ENCODE assay signal across 8 cellular contexts in genomic region chr5:6633469-6634326, GRCh38. TPM values are rescaled to one million over a fixed set of nuclear protein-coding genes. Genes with fewer than 3 reads are reported as not detected.
DNase-seq lines count a peak whose midpoint lies in the region; ATAC-seq and TF ChIP-seq lines count a peak whose summit lies in the region.

No MANE protein-coding gene starts in this region.

- no peak overlapping the region for H4K8ac ChIP-seq in H9 (replicated peaks; ENCODE audit: insufficient read length, low read depth, low read length)

- peaks cover 15% of the 10 kb centered on the region for H3K36me3 Mint-ChIP-seq in activated naive CD4-positive, alpha-beta T cell treated with anti-CD3 and anti-CD28 coated beads, Interleukin-2, amount 50 U/mL, for 24 hours
- H3K36me3 Mint-ChIP-seq in H9 (ENCODE audit: insufficient read depth in 1 of 3, low read depth in 3 of 3): peaks cover 26 to 38% (median 33%) of the 10 kb centered on the region in 3 experiments; a peak in 6 of 7 replicates
- peaks cover 32% of the 10 kb centered on the region for H3K36me3 Mint-ChIP-seq in activated CD4-positive, alpha-beta memory T cell treated with anti-CD3 and anti-CD28 coated beads for 36 hours

- H2BK5ac ChIP-seq in H9 (ENCODE audit: insufficient read length, low read length): no peak overlapping the region

- no peak for TF ChIP-seq EP300 in gastroesophageal sphincter (IDR thresholded peaks at IDR 0.05)

- peak overlapping the region; percentile 17 for H3K14ac ChIP-seq in H9 (ENCODE audit: insufficient read depth, low read length)

- no peak overlapping the region for H4K91ac ChIP-seq in H9 (ENCODE audit: insufficient read length, low read depth, low read length)

- no peaks in the 10 kb centered on the region for H3K9me3 Mint-ChIP-seq in activated naive CD4-positive, alpha-beta T cell treated with anti-CD3 and anti-CD28 coated beads, Interleukin-2, amount 50 U/mL, for 24 hours
- H3K9me3 Mint-ChIP-seq in H9: no peaks in the 10 kb centered on the region
- H3K9me3 Mint-ChIP-seq in activated CD4-positive, alpha-beta memory T cell treated with anti-CD3 and anti-CD28 coated beads for 36 hours: no peaks in the 10 kb centered on the region

- peak overlapping the region; percentile 96 for H3K4me2 ChIP-seq in H9 (ENCODE audit: insufficient read depth, insufficient read length, low read length)

- H3K27me3 Mint-ChIP-seq in activated naive CD4-positive, alpha-beta T cell treated with anti-CD3 and anti-CD28 coated beads, Interleukin-2, amount 50 U/mL, for 24 hours: no peaks in the 10 kb centered on the region
- no peaks in the 10 kb centered on the region; the same call in 1 of the 2 replicates for H3K27me3 Mint-ChIP-seq in H9 (ENCODE audit: low read depth)
- no peaks in the 10 kb centered on the region for H3K27me3 Mint-ChIP-seq in activated CD4-positive, alpha-beta memory T cell treated with anti-CD3 and anti-CD28 coated beads for 36 hours

- H3K23ac ChIP-seq in H9 (ENCODE audit: insufficient read length, low read depth, low read length): no peak overlapping the region

- H4K5ac ChIP-seq in H9 (ENCODE audit: insufficient read length, low read depth, low read length): no peak overlapping the region

- CTCF ChIA-PET in activated CD4-positive, alpha-beta memory T cell treated with anti-CD3 and anti-CD28 coated beads for 36 hours (lab: Charles Lee): interaction anchor here (1.1 to 2.9 kb wide), 3 partner anchors 96 to 133 kb away, joined by 4 to 20 read pairs (median 4); no protein-coding TSS in a partner anchor

- H3K4me1 Mint-ChIP-seq in activated naive CD4-positive, alpha-beta T cell treated with anti-CD3 and anti-CD28 coated beads, Interleukin-2, amount 50 U/mL, for 24 hours: peaks cover 35% of the 10 kb centered on the region
- peaks cover 21 to 29% of the 10 kb centered on the region in 2 experiments for H3K4me1 Mint-ChIP-seq in H9
- H3K4me1 Mint-ChIP-seq in activated CD4-positive, alpha-beta memory T cell treated with anti-CD3 and anti-CD28 coated beads for 36 hours (ENCODE audit: low read depth): peaks cover 39% of the 10 kb centered on the region

- TF ChIP-seq POLR2A in gastroesophageal sphincter (IDR thresholded peaks at IDR 0.05): peak in 1 of 2 donors; percentile 7

- H2AK5ac ChIP-seq in H9 (ENCODE audit: insufficient read length, low read length): no peak overlapping the region

- peak overlapping the region; percentile 71 for H3K9ac ChIP-seq in H9 (ENCODE audit: extremely low read depth, insufficient read length, low read length)

- no peak overlapping the region for H3T11ph ChIP-seq in H9 (ENCODE audit: low read length)

- ATAC-seq in gastroesophageal sphincter: peak; percentile 68

- H3K4me3 ChIP-seq in gastroesophageal sphincter (peak overlapping the region; percentile 85 to 98), neuron (ENCODE audit: low read length) (peak overlapping the region; percentile 100)

- H2AFZ ChIP-seq in H9 (ENCODE audit: low read length): no peak overlapping the region
- peak overlapping the region; percentile 67 for H2AFZ ChIP-seq in neuron (ENCODE audit: low read depth, low read length)

- TF ChIP-seq CTCF in H9 (conservative IDR thresholded peaks at IDR 0.05) (no peak), gastroesophageal sphincter (IDR thresholded peaks at IDR 0.05) (peak in 2 of 4 experiments; percentile 2 to 39)

- no peak overlapping the region for H3K56ac ChIP-seq in H9 (ENCODE audit: insufficient read length, low read depth, low read length)

- H3K9me3 ChIP-seq in H9 (ENCODE audit: control insufficient read depth, low read depth, low read length): no peaks in the 10 kb centered on the region
- no peaks in the 10 kb centered on the region for H3K9me3 ChIP-seq in KOPT-K1 (ENCODE audit: insufficient read depth, low read length, poor library complexity, severe bottlenecking)
- no peaks in the 10 kb centered on the region for H3K9me3 ChIP-seq in gastroesophageal sphincter
- H3K9me3 ChIP-seq in neuron (ENCODE audit: low read length): no peaks in the 10 kb centered on the region

- POLR2A ChIA-PET in activated CD4-positive, alpha-beta memory T cell treated with anti-CD3 and anti-CD28 coated beads for 36 hours (lab: Charles Lee): interaction anchor here (0.7 to 2.1 kb wide), 7 partner anchors 9 to 255 kb away, joined by 3 to 6 read pairs (median 4); partner anchors contain the start of genes MED10 and TENT4A

- no peak overlapping the region for H2BK120ac ChIP-seq in H9 (ENCODE audit: low read depth, low read length, poor library complexity, severe bottlenecking)

- H3K18ac ChIP-seq in H9 (ENCODE audit: insufficient read length, low read depth, low read length): peak overlapping the region; percentile 27

- peaks cover 19% of the 10 kb centered on the region; the same call in 1 of the 2 replicates for H3K79me2 ChIP-seq in H9 (ENCODE audit: insufficient read depth, low read length)

- H3K27me3 ChIP-seq in H9 (ENCODE audit: insufficient read depth, low read length) (no peaks in the 10 kb centered on the region), gastroesophageal sphincter (no peaks in the 10 kb centered on the region), neuron (ENCODE audit: insufficient read depth, low read length) (no peaks in the 10 kb centered on the region)

- H2BK12ac ChIP-seq in H9 (ENCODE audit: insufficient read length, low read depth, low read length): no peak overlapping the region

- DNase-seq in activated naive CD4-positive, alpha-beta T cell treated with Interleukin-2 at 50 U/mL for 16 hours: no peak
- peak; percentile 56 for DNase-seq in H9
- DNase-seq in activated CD4-positive, alpha-beta memory T cell treated with anti-CD3 and anti-CD28 coated beads for 36 hours: no peak
- DNase-seq in cerebellar nuclear complex (lab: John Stamatoyannopoulos, UW): no peak

- peaks cover 3% of the 10 kb centered on the region for H3K23me2 ChIP-seq in H9 (ENCODE audit: insufficient read length, low read depth, low read length, poor library complexity, severe bottlenecking)

- H2BK20ac ChIP-seq in H9 (ENCODE audit: low read depth, low read length, poor library complexity, severe bottlenecking): no peak overlapping the region

- H3K27ac Mint-ChIP-seq in activated naive CD4-positive, alpha-beta T cell treated with anti-CD3 and anti-CD28 coated beads, Interleukin-2, amount 50 U/mL, for 24 hours: no peak overlapping the region
- peak overlapping the region in 1 of 3 experiments; percentile 83; a peak in 1 of 7 replicates for H3K27ac Mint-ChIP-seq in H9
- peak overlapping the region; percentile 51 for H3K27ac Mint-ChIP-seq in activated CD4-positive, alpha-beta memory T cell treated with anti-CD3 and anti-CD28 coated beads for 36 hours

- no peak overlapping the region for H2BK15ac ChIP-seq in H9 (ENCODE audit: low read depth, low read length)

- H3K36me3 ChIP-seq in KOPT-K1 (ENCODE audit: insufficient read depth, low read length): peaks cover 31% of the 10 kb centered on the region
- peaks cover 0 to 29% of the 10 kb centered on the region in 2 donors for H3K36me3 ChIP-seq in gastroesophageal sphincter
- peaks cover 25% of the 10 kb centered on the region for H3K36me3 ChIP-seq in neuron (ENCODE audit: insufficient read depth, low read length)

- H3K4me1 ChIP-seq in H9 (ENCODE audit: insufficient read depth, low read length) (no peaks in the 10 kb centered on the region), gastroesophageal sphincter (peaks cover 0 to 55% (median 12%) of the 10 kb centered on the region in 3 donors), neuron (ENCODE audit: insufficient read depth, low read length) (peaks cover 15% of the 10 kb centered on the region)

- intact Hi-C loops in activated CD4-positive, alpha-beta memory T cell treated with anti-CD3 and anti-CD28 coated beads for 36 hours (cut with micrococcal nuclease): loop anchor here (1.0 to 2.0 kb wide), 7 partner anchors 80 to 1236 kb away; partner anchors contain the start of genes FASTKD3, ICE1, MED10 and MTRR

- H3K79me1 ChIP-seq in H9 (ENCODE audit: insufficient read depth, low read depth, low read length, poor library complexity, severe bottlenecking): no peaks in the 10 kb centered on the region

- peak overlapping the region; percentile 100 for H3K4me3 Mint-ChIP-seq in activated naive CD4-positive, alpha-beta T cell treated with anti-CD3 and anti-CD28 coated beads, Interleukin-2, amount 50 U/mL, for 24 hours
- peak overlapping the region; percentile 95 to 99 for H3K4me3 Mint-ChIP-seq in H9
- peak overlapping the region; percentile 97 for H3K4me3 Mint-ChIP-seq in activated CD4-positive, alpha-beta memory T cell treated with anti-CD3 and anti-CD28 coated beads for 36 hours

- no CpG with 5 or more reads among the region's 80 CpGs for WGBS in H9 (ENCODE audit: extremely low coverage, insufficient read length, low lambda C conversion rate)
- 0 to 1% methylated on average over 10 to 30 of the region's 80 CpGs for WGBS in gastroesophageal sphincter (ENCODE audit: low coverage in 1 of 2), 2 donors

- no peaks in the 10 kb centered on the region for H4K20me1 ChIP-seq in H9 (ENCODE audit: control insufficient read depth, insufficient read depth, insufficient read length)

- no peak overlapping the region for H3K4ac ChIP-seq in H9 (ENCODE audit: low read depth, low read length)

- H3K27ac ChIP-seq in H9 (ENCODE audit: insufficient read length, low read depth, low read length) (no peak overlapping the region), KOPT-K1 (ENCODE audit: low read depth, low read length, poor library complexity, severe bottlenecking) (peak overlapping the region; percentile 97), gastroesophageal sphincter (peak overlapping the region; percentile 74 to 91 (median 86))

RNA-seq across cellular contexts. Expression of gene SRD5A1, which starts 0.5 kb away (rescaled TPM):
- total RNA-seq in H9 (2021) (29.9 and 31.3 TPM in 2 replicates), gastroesophageal sphincter (1 to 10 TPM; 2.2 to 5.6 (median 3.4) TPM)
- total RNA-seq in activated CD4-positive, alpha-beta memory T cell treated with anti-CD3 and anti-CD28 coated beads for 36 hours: 10 to 100 TPM in 1 of 2 experiments, 1 to 10 TPM in 1; 9.5 to 11.0 TPM

RNA-seq across cellular contexts. Expression of gene NSUN2, which starts 0.9 kb away (rescaled TPM):
- 115 and 116 TPM in 2 replicates for total RNA-seq in H9 (2021)
- 10 to 100 TPM; 78.5 to 86.7 TPM for total RNA-seq in activated CD4-positive, alpha-beta memory T cell treated with anti-CD3 and anti-CD28 coated beads for 36 hours
- 10 to 100 TPM; 34.0 to 50.3 (median 43.6) TPM for total RNA-seq in gastroesophageal sphincter
